Comparison of ENCODE assay signal across 8 cellular contexts in the genomic region with DNA sequence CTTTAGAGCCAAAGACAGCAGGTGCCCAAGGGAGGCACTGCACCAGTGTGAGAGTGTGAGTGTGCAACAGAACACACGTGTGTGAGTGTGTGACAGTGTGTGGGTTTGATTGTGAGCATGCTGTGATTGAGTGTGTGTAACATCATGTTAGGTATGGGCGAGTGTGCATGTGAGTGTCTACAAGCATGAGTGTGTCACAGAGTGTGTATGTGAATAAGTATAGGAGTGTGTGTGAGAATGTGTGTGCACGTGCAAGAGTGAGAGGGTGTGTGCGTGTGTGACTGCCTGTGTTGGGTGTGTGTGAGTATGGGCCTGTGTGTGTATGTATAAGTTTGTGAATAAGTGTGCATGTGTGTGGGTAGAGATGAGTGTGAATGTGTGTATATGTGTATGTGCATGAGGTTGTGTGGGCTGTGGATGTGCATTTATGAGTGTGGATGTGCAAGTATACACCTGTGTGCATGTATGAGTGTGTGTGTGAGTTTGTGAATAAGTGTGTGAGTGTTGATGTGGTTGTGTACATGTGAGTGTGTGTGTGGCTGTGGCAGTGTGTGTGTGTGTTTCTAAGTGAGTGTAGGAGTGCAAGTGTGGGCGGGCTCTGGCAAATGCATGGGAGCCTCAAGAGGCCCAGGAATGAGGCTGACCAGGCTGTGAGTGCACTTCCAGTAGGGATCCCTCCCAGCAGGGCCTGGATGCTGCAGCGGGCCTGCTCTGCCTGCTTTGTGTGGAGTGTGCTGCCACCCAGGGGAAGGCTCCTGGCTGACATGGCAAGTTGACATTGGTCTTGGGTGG.
DNase-seq lines count a peak whose midpoint lies in the region; ATAC-seq and TF ChIP-seq lines count a peak whose summit lies in the region.

No MANE protein-coding gene starts in this region.

- no peaks in the 10 kb centered on the region for H3K27me3 ChIP-seq in MG63
- no peaks in the 10 kb centered on the region for H3K27me3 ChIP-seq in neural progenitor cell

- peak; percentile 90 for TF ChIP-seq CTCF in fibroblast of pulmonary artery (IDR thresholded peaks at IDR 0.05; ENCODE audit: low read length, missing control alignments)
- TF ChIP-seq CTCF in neural progenitor cell (IDR thresholded peaks at IDR 0.05) = peak; percentile 70

- H3K4me3 ChIP-seq in MG63 (no peak overlapping the region), fibroblast of pulmonary artery (replicated peaks; ENCODE audit: low read depth, low read length) (no peak overlapping the region), neural progenitor cell (no peak overlapping the region)

- H3K4me1 Mint-ChIP-seq in neural progenitor cell = peaks cover 20% of the 10 kb centered on the region

- DNase-seq in ELF-1 (ENCODE audit: low read depth, low spot score) = peak; percentile 87
- peak; percentile 81 for DNase-seq in MG63
- peak; percentile 94 for DNase-seq in SK-MEL-5 (ENCODE audit: low read depth, low spot score)
- DNase-seq in fibroblast of pulmonary artery (ENCODE audit: low read depth) = peak; percentile 93
- peak; percentile 75 for DNase-seq in neural progenitor cell (ENCODE audit: low spot score)
- DNase-seq in CD1c-positive myeloid dendritic cell (ENCODE audit: extremely low spot score) = no peak
- DNase-seq in stimulated activated CD4-positive, alpha-beta T cell treated with anti-CD3 and anti-CD28 coated beads, Interleukin-12 subunit alpha, Interleukin-12 subunit beta, amount 100 ng/mL, for 4 hours = no peak

- H3K4me3 Mint-ChIP-seq in neural progenitor cell = peak overlapping the region; percentile 4

- H3K36me3 ChIP-seq in MG63 (no peaks in the 10 kb centered on the region), neural progenitor cell (no peaks in the 10 kb centered on the region)

- no peak overlapping the region for H3K27ac Mint-ChIP-seq in neural progenitor cell

- H3K9me3 Mint-ChIP-seq in neural progenitor cell = no peaks in the 10 kb centered on the region

- peaks cover 16% of the 10 kb centered on the region for H3F3A ChIP-seq in neural progenitor cell (ENCODE audit: low read depth)

- H3K9me3 ChIP-seq in MG63 (no peaks in the 10 kb centered on the region), neural progenitor cell (ENCODE audit: low read depth) (no peaks in the 10 kb centered on the region)

- no peak overlapping the region for H3K27ac ChIP-seq in neural progenitor cell

- in situ Hi-C loops in SK-MEL-5 (cut with HindIII; ENCODE audit: low pct_unique_long_range_greater_than_20kb, low sequenced_read_pairs) = no loop called here

- no peaks in the 10 kb centered on the region for H3K79me2 ChIP-seq in neural progenitor cell (ENCODE audit: low read depth)

- no peak overlapping the region for H2AFZ ChIP-seq in neural progenitor cell (replicated peaks)

- H3K36me3 Mint-ChIP-seq in neural progenitor cell = no peaks in the 10 kb centered on the region

- no peaks in the 10 kb centered on the region for H4K20me1 ChIP-seq in neural progenitor cell (ENCODE audit: low read depth)

- no peak overlapping the region for H3K9ac ChIP-seq in neural progenitor cell

- H3K27me3 Mint-ChIP-seq in neural progenitor cell (ENCODE audit: insufficient read depth, low read depth) = peaks cover 5% of the 10 kb centered on the region

- peaks cover 9% of the 10 kb centered on the region for H3K4me1 ChIP-seq in neural progenitor cell

- ATAC-seq in HG03442 (IDR thresholded peaks at IDR 0.05; ENCODE audit: unreplicated experiment) = no peak

- no peak overlapping the region for H3K4me2 ChIP-seq in neural progenitor cell

Comparison
In these comparisons a context has a peak if more than half of its experiments do, and no peak if none do; other contexts are left out.
1. DNase-seq: peak in ELF-1 (single experiment), MG63 (single experiment), SK-MEL-5 (single experiment), fibroblast of pulmonary artery (single experiment) and neural progenitor cell (single experiment); none in CD1c-positive myeloid dendritic cell (single experiment) and stimulated activated CD4-positive, alpha-beta T cell treated with anti-CD3 and anti-CD28 coated beads, Interleukin-12 subunit alpha, Interleukin-12 subunit beta, amount 100 ng/mL, for 4 hours (single experiment).